Comparison of ENCODE assay signal across 8 cellular contexts in the genomic region with DNA sequence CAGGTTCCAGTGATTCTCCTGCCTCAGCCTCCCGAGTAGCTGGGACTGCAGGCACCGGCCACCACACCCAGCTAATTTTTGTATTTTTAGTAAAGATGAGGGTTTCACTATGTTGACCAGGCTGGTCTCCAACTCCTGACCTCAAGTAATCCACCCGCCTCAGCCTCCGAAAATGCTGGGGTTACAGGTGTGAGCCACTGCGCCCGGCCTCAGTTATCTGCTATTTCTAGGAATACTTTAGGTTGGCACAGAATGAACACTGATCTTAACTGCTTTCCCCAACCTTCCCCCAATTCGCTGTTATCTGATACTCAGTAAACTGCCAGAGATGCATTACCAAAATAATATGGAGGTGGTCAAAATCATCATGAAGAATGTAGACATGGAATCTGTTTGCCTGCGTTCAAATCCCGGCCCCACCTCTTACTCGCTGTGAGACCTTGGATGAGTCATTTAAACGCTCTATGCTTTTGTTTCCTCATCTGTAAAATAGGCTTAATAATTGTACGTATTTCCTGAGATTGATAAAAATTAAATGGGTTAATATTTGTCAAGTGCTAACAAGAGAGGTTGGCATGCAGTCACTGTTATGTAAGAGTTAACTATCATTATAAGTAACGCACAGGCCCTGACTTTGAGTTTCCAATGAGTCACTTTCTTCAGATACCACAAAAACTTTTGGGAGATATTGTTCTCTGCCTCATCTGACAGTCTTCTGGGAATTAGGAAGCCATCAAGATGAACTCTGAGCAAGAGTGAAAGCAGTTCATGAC. TPM values are rescaled to one million over a fixed set of nuclear protein-coding genes. Genes with fewer than 3 reads are reported as not detected.
DNase-seq lines count a peak whose midpoint lies in the region; ATAC-seq and TF ChIP-seq lines count a peak whose summit lies in the region.

No MANE protein-coding gene starts in this region.

- peaks cover 12% of the 10 kb centered on the region for H3K36me3 Mint-ChIP-seq in Calu3 (ENCODE audit: insufficient read depth, unreplicated experiment)
- H3K36me3 Mint-ChIP-seq in activated T-helper 17 cell treated with anti-CD3 and anti-CD28 coated beads, Interleukin-2, amount 50 U/mL, for 72 hours (ENCODE audit: low read depth) = no peaks in the 10 kb centered on the region
- no peaks in the 10 kb centered on the region for H3K36me3 Mint-ChIP-seq in endothelial cell (ENCODE audit: low read depth, unreplicated experiment)

- peak; percentile 83 for ATAC-seq in activated T-helper 17 cell treated with anti-CD3 and anti-CD28 coated beads, Interleukin-2, amount 50 U/mL, for 72 hours (replicated peaks)
- ATAC-seq in GM18867 (IDR thresholded peaks at IDR 0.05; ENCODE audit: unreplicated experiment) = no peak

- H3K4me1 Mint-ChIP-seq in Calu3 (ENCODE audit: low read depth, unreplicated experiment) (peaks cover 43% of the 10 kb centered on the region), endothelial cell (ENCODE audit: unreplicated experiment) (no peaks in the 10 kb centered on the region)
- H3K4me1 Mint-ChIP-seq in activated T-helper 17 cell treated with anti-CD3 and anti-CD28 coated beads, Interleukin-2, amount 50 U/mL, for 72 hours = peaks cover 24% of the 10 kb centered on the region

- peaks cover 2% of the 10 kb centered on the region for H3K9me3 Mint-ChIP-seq in Calu3 (ENCODE audit: low read depth, unreplicated experiment)
- H3K9me3 Mint-ChIP-seq in activated T-helper 17 cell treated with anti-CD3 and anti-CD28 coated beads, Interleukin-2, amount 50 U/mL, for 72 hours = no peaks in the 10 kb centered on the region
- no peaks in the 10 kb centered on the region for H3K9me3 Mint-ChIP-seq in endothelial cell (ENCODE audit: unreplicated experiment)

- CTCF ChIA-PET in Calu3 (lab: Charles Lee) = interaction anchor here (0.8 to 1.4 kb wide), 3 partner anchors 26 to 73 kb away, joined by 3 to 4 read pairs (median 3); no protein-coding TSS in a partner anchor

- intact Hi-C loops in Calu3 (cut with micrococcal nuclease; ENCODE audit: unreplicated experiment) = loop anchor here (5.0 kb wide), 1 partner anchor 35 kb away; no protein-coding TSS in a partner anchor

- H3K27ac Mint-ChIP-seq in Calu3 (ENCODE audit: unreplicated experiment) = no peak overlapping the region
- peak overlapping the region; percentile 89 for H3K27ac Mint-ChIP-seq in activated T-helper 17 cell treated with anti-CD3 and anti-CD28 coated beads, Interleukin-2, amount 50 U/mL, for 72 hours
- H3K27ac Mint-ChIP-seq in endothelial cell (ENCODE audit: unreplicated experiment) = no peak overlapping the region

- peak; percentile 31 for DNase-seq in Calu3
- DNase-seq in HK-2 (ENCODE audit: unreplicated experiment) = peak; percentile 49
- peak; percentile 60 for DNase-seq in hepatic stellate cell (ENCODE audit: low spot score)
- DNase-seq in mucosa of gallbladder (ENCODE audit: low spot score) = no peak
- DNase-seq in endothelial cell (ENCODE audit: low spot score) = no peak
- DNase-seq in NCI-H2171 treated with DMSO at 0.1 percent for 48 hours (lab: John Stamatoyannopoulos, UW) = no peak

- TF ChIP-seq CTCF in Calu3 (IDR thresholded peaks at IDR 0.05; ENCODE audit: unreplicated experiment) (no peak), endothelial cell (IDR thresholded peaks at IDR 0.05; ENCODE audit: unreplicated experiment) (no peak)

- no peak overlapping the region for H3K4me3 Mint-ChIP-seq in Calu3 (ENCODE audit: low read depth, unreplicated experiment)
- H3K4me3 Mint-ChIP-seq in activated T-helper 17 cell treated with anti-CD3 and anti-CD28 coated beads, Interleukin-2, amount 50 U/mL, for 72 hours = peak overlapping the region; percentile 53
- H3K4me3 Mint-ChIP-seq in endothelial cell (ENCODE audit: unreplicated experiment) = no peak overlapping the region

- H3K27me3 Mint-ChIP-seq in Calu3 (ENCODE audit: unreplicated experiment) (no peaks in the 10 kb centered on the region), endothelial cell (ENCODE audit: unreplicated experiment) (peaks cover 2% of the 10 kb centered on the region)
- H3K27me3 Mint-ChIP-seq in activated T-helper 17 cell treated with anti-CD3 and anti-CD28 coated beads, Interleukin-2, amount 50 U/mL, for 72 hours = no peaks in the 10 kb centered on the region

- BruUV-seq in Calu3 (replicated peaks; lab: Mats Ljungman, UMichigan) = no TSS peak

RNA-seq across cellular contexts. Expression of a gene that starts 44.5 kb away (rescaled TPM):
- total RNA-seq in Calu3 (2022) (60.3 and 63.8 TPM in 2 replicates), mucosa of gallbladder (30.9 TPM), endothelial cell (ENCODE audit: unreplicated experiment) (54.8 TPM)
- total RNA-seq in activated T-helper 17 cell treated with anti-CD3 and anti-CD28 coated beads, Interleukin-2, amount 50 U/mL, for 72 hours = 10 to 100 TPM; 55.4 to 64.2 TPM

Comparison
In these comparisons a context has a peak if more than half of its experiments do, and no peak if none do; other contexts are left out.
1. DNase-seq: peak in Calu3 (single experiment), HK-2 (single experiment) and hepatic stellate cell (single experiment); none in mucosa of gallbladder (single experiment), endothelial cell (single experiment) and NCI-H2171 treated with DMSO at 0.1 percent for 48 hours (single experiment).